In the genomic region with DNA sequence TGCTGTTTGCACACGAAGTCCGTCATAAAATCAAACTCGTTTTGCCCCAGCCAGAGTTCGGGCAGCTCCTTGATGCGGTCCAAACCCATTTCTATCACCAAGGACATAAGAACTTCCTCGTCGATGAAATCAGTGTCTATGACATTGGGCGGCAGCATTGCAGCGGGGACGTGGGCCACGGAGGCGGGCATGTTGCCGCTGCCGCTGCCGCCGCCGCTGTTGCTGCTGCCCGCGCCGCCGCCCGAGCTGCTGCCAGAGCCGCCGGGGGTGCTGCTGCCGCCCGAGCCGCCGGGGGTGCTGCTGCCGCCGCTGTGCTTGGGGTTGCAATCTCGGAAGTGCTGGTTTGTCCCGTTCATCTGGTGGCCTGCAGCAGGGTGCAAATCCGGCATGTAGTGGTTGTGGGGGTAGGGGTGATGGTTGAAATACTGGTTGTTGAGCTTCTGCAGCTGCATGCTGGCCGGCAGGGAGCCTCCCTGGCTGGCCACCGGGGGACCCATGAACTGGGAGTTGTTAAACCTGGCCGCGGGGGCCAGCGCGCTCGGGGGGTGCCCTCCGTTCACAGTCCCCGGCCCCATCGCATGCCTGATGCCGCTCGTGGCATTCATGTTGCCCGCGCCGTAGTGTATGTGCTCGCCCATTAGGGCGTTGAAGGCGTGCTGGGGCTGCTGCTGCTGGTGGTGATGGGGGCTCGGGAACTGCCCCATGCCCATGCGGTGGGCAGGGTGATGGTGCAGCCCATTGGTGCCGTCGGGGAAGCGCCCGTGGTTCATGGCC, we compare ENCODE assay signal across 8 cellular contexts.
DNase-seq lines count a peak whose midpoint lies in the region; FAIRE-seq lines count a peak whose summit lies in the region.

No MANE protein-coding gene starts in this region.

- peak; percentile 56 for DNase-seq in HCEC 1CT
- DNase-seq in NCI-H1105 treated with DMSO at 0.1 percent for 48 hours (lab: John Stamatoyannopoulos, UW) = peak; percentile 76
- DNase-seq in activated CD4-positive, CD25-positive, alpha-beta regulatory T cell treated with anti-CD3 and anti-CD28 coated beads, Interleukin-2, amount 50 U/mL, for 72 hours = peak; percentile 77
- DNase-seq in cerebellar cortex (ENCODE audit: low spot score) = peak; percentile 39
- DNase-seq in left kidney (ENCODE audit: low read depth, low spot score) = peak; percentile 85
- DNase-seq in stimulated activated CD4-positive, alpha-beta T cell treated with anti-CD3 and anti-CD28 coated beads, Interleukin-2, amount 100 ng/mL, for 24 hours = peak; percentile 73 to 75
- DNase-seq in HTR-8/SVneo (ENCODE audit: insufficient read length, low spot score) = no peak

- FAIRE-seq in HTR-8/SVneo (lab: Jason Lieb, UNC) = no peak

- peak overlapping the region; percentile 79 for H3K4me3 ChIP-seq in GM08714 (ENCODE audit: low read length)
